In the genomic region with DNA sequence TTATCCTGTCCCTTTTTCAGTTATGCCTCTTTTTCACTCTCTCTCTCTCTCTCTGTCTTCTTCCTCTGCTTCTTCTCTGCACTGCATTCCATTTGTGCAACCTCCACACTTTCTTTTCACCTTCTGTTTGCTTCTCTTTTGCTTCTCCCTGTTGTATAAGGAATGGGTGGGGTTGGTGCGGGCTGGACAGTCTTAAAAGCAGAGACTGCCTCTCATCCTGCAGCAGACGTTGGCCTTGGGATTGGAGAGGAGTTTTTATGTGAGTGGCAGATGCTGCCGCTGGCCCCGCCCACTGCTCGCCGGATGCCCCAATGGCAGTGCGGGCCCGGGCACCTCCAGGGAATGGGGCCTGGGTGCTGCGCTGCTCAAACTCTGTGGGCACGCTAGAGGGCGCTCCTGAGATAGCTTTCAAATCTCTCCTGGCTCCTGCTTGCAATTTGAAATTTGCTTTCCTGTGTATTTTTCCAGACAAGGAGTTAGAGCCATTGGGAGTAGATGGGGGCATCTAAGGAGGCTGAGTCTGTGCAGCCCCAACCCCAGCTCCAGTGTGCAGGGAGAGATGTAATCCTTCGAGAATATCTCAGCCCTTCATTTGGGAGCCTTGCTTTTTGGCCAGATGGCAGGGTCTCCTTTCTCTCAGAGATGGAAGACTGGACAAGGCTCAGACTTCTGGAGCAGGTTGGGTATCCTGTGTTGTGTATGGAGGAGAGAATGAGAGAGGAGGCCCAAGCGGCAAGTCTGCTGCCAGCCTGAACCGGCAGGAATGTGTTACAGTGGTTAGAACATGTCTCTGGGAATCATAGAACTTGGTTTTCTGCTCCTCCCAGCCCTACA, we compare ENCODE assay signal across 8 cellular contexts.
DNase-seq lines count a peak whose midpoint lies in the region; ATAC-seq and TF ChIP-seq lines count a peak whose summit lies in the region.

No MANE protein-coding gene starts in this region.

- no peaks in the 10 kb centered on the region for H3K9me3 ChIP-seq in OCI-LY3 (ENCODE audit: insufficient read depth, low read length)

- no peak overlapping the region for H3K4me3 Mint-ChIP-seq in naive B cell
- no peak overlapping the region for H3K4me3 Mint-ChIP-seq in stimulated activated naive B cell treated with anti-CD40 and anti-IgM and Interleukin-4, amounts not matched to agents 10 μg/mL and 1 μg/mL and 100 μg/mL, for 72 hours

- no peak overlapping the region for H3K27ac ChIP-seq in OCI-LY3 (ENCODE audit: low read length)

- peak overlapping the region; percentile 65 for H3K4me2 ChIP-seq in OCI-LY3 (ENCODE audit: low read length)

- H3K9me3 Mint-ChIP-seq in naive B cell: no peaks in the 10 kb centered on the region
- H3K9me3 Mint-ChIP-seq in stimulated activated naive B cell treated with anti-CD40 and anti-IgM and Interleukin-4, amounts not matched to agents 10 μg/mL and 1 μg/mL and 100 μg/mL, for 72 hours: no peaks in the 10 kb centered on the region

- H3K27me3 Mint-ChIP-seq in naive B cell: peaks cover 0 to 7% (median 4%) of the 10 kb centered on the region in 3 donors
- peaks cover 10% of the 10 kb centered on the region in 2 donors for H3K27me3 Mint-ChIP-seq in stimulated activated naive B cell treated with anti-CD40 and anti-IgM and Interleukin-4, amounts not matched to agents 10 μg/mL and 1 μg/mL and 100 μg/mL, for 72 hours

- peak overlapping the region in 1 of 6 donors; percentile 63 for H3K27ac Mint-ChIP-seq in naive B cell
- H3K27ac Mint-ChIP-seq in stimulated activated naive B cell treated with anti-CD40 and anti-IgM and Interleukin-4, amounts not matched to agents 10 μg/mL and 1 μg/mL and 100 μg/mL, for 72 hours: no peak overlapping the region

- peak; percentile 86 for TF ChIP-seq CTCF in OCI-LY3 (IDR thresholded peaks at IDR 0.05; ENCODE audit: low read depth, low read length)

- H3K36me3 Mint-ChIP-seq in naive B cell: no peaks in the 10 kb centered on the region
- peaks cover 0 to 3% of the 10 kb centered on the region in 2 donors for H3K36me3 Mint-ChIP-seq in stimulated activated naive B cell treated with anti-CD40 and anti-IgM and Interleukin-4, amounts not matched to agents 10 μg/mL and 1 μg/mL and 100 μg/mL, for 72 hours

- H3K27me3 ChIP-seq in OCI-LY3 (ENCODE audit: low read depth, low read length): no peaks in the 10 kb centered on the region

- peak; percentile 96 for DNase-seq in D341Med (ENCODE audit: low spot score)
- peak; percentile 69 for DNase-seq in HuH-7 (ENCODE audit: low spot score)
- DNase-seq in activated T-cell treated with anti-CD3 and anti-CD28 coated beads for 1 hour (ENCODE audit: low read depth): peak; percentile 41
- peak; percentile 49 to 68 for DNase-seq in erythroblast (lab: John Stamatoyannopoulos, UW)
- DNase-seq in naive B cell: peak; percentile 39
- DNase-seq in stimulated activated naive B cell treated with anti-CD40 and anti-IgM and Interleukin-4, amounts not matched to agents 10 μg/mL and 1 μg/mL and 100 μg/mL, for 72 hours: peak; percentile 66

- H3K4me3 ChIP-seq in OCI-LY3 (ENCODE audit: low read length): peak overlapping the region; percentile 43; the same call in 1 of the 2 replicates

- 0 out of 2 replicates have a peak overlapping the region, but pooled peaks have one; percentile 69 for H2AFZ ChIP-seq in OCI-LY3 (ENCODE audit: low read depth, low read length)

- H3K36me3 ChIP-seq in OCI-LY3 (replicated peaks; ENCODE audit: low read depth, low read length): no peaks in the 10 kb centered on the region

- H3K79me2 ChIP-seq in OCI-LY3 (ENCODE audit: low read length): no peaks in the 10 kb centered on the region; the same call in 1 of the 2 replicates

- ATAC-seq in GM21423 (IDR thresholded peaks at IDR 0.05; ENCODE audit: unreplicated experiment) (peak; percentile 73), naive B cell (ENCODE audit: low read depth in 2 of 2) (peak; percentile 60 to 79)
- ATAC-seq in stimulated activated naive B cell treated with anti-CD40 and anti-IgM and Interleukin-4, amounts not matched to agents 10 μg/mL and 1 μg/mL and 100 μg/mL, for 72 hours (replicated peaks): peak; percentile 97 to 98

- peaks cover 0 to 5% (median 0%) of the 10 kb centered on the region in 3 donors for H3K4me1 Mint-ChIP-seq in naive B cell
- H3K4me1 Mint-ChIP-seq in stimulated activated naive B cell treated with anti-CD40 and anti-IgM and Interleukin-4, amounts not matched to agents 10 μg/mL and 1 μg/mL and 100 μg/mL, for 72 hours: peaks cover 6% of the 10 kb centered on the region in 2 donors

- H4K20me1 ChIP-seq in OCI-LY3 (ENCODE audit: insufficient read depth, low read length): peaks cover 6% of the 10 kb centered on the region; the same call in 1 of the 2 replicates

- H3K4me1 ChIP-seq in OCI-LY3 (ENCODE audit: low read length): peaks cover 14% of the 10 kb centered on the region

- H3K9ac ChIP-seq in OCI-LY3 (ENCODE audit: low read length): no peak overlapping the region

- no peak for TF ChIP-seq POLR2A in erythroblast (IDR thresholded peaks at IDR 0.05; ENCODE audit: low read length)

Comparison
In these comparisons a context has a peak if more than half of its experiments do, and no peak if none do; other contexts are left out.
1. DNase-seq: peak in every context shown above with its lines; median percentile 96 in D341Med; 69 in HuH-7; 66 in stimulated activated naive B cell treated with anti-CD40 and anti-IgM and Interleukin-4, amounts not matched to agents 10 μg/mL and 1 μg/mL and 100 μg/mL, for 72 hours; 58 in erythroblast; 41 in activated T-cell treated with anti-CD3 and anti-CD28 coated beads for 1 hour; 39 in naive B cell.